Comparison of ENCODE assay signal across 16 cellular contexts in the genomic region with DNA sequence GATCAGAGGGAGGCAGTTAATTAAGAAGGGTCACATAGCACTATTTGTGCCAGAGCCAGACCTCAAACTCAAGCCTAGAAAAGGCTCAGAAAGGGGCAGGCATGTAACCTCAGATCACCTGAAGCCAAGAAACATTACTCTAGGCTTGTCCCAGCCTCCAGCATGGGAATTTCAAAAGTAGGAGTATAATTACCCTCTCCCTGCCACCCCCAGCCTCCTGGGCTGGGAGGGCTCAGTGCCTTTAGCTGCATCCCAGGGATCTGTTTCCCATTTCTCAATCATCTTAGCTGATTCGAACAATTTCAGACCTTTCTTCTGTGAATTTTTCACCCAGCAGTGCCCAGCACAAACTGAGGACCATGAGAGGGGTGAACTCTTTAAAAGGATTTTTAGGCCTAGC. TPM values are rescaled to one million over a fixed set of nuclear protein-coding genes. Genes with fewer than 3 reads are reported as not detected.
A peak's percentile ranks its signal among the peaks of the same experiment; 100 is the strongest.
DNase-seq lines count a peak whose midpoint lies in the region; ATAC-seq and TF ChIP-seq lines count a peak whose summit lies in the region.
"Had no signal": no experiment of that assay in that cellular context is flagged by ENCODE, and none has a peak within 500 bp of the region (broad histone marks: within the 10 kb centered on the region; RNA-seq: fewer than 3 reads in every experiment).

No MANE protein-coding gene starts in this region.

- H3K27ac ChIP-seq in caudate nucleus (ENCODE audit: low read depth, low read length) (peak overlapping the region; percentile 80), dorsolateral prefrontal cortex (peak overlapping the region in 31 of 59 donors; percentile 3 to 85 (median 56)), thyroid gland (no peak overlapping the region)

- no peak overlapping the region for H3K4me3 ChIP-seq in dorsolateral prefrontal cortex
- no peak overlapping the region for H3K4me3 ChIP-seq in thyroid gland (replicated peaks in 1 of 3)
- H3K4me3 ChIP-seq: GM23338 had no signal

- no peaks in the 10 kb centered on the region for H3K9me3 ChIP-seq in thyroid gland
- H3K9me3 ChIP-seq: BE2C had no signal

- no peak for TF ChIP-seq POLR2A in thyroid gland (IDR thresholded peaks at IDR 0.05)

- no peak for TF ChIP-seq CTCF in dorsolateral prefrontal cortex (IDR thresholded peaks at IDR 0.05 in 54 of 56, conservative IDR thresholded peaks at IDR 0.05 in 2 of 56; ENCODE audit: low read depth in 1 of 56, partially characterized antibody in 56 of 56)
- TF ChIP-seq CTCF in thyroid gland (IDR thresholded peaks at IDR 0.05), result no peak

- H3K36me3 ChIP-seq in thyroid gland, result no peaks in the 10 kb centered on the region
- H3K36me3 ChIP-seq: BE2C had no signal

- intact Hi-C loops in dorsolateral prefrontal cortex (cut with DNase I) (loop anchor here (5.0 to 10.0 kb wide), 4 partner anchors 37 to 257 kb away; no protein-coding TSS in a partner anchor), sciatic nerve (cut with DNase I) (loop anchor here (10.0 kb wide), 1 partner anchor 159 kb away; no protein-coding TSS in a partner anchor), thyroid gland (cut with DNase I) (no loop called here)

- WGBS in thyroid gland, 2 donors, result 93 to 100% methylated on average over 1 of the region's 1 CpG

- ATAC-seq in sciatic nerve, result peak; percentile 12
- ATAC-seq: GM23338 had no signal

- peaks cover 0 to 21% of the 10 kb centered on the region in 2 donors for H3K4me1 ChIP-seq in thyroid gland
- H3K4me1 ChIP-seq: BE2C had no signal

- no peaks in the 10 kb centered on the region for H3K27me3 ChIP-seq in dorsolateral prefrontal cortex
- H3K27me3 ChIP-seq in thyroid gland, result no peaks in the 10 kb centered on the region
- H3K27me3 ChIP-seq: BE2C had no signal

- DNase-seq in caudate nucleus (lab: John Stamatoyannopoulos, UW) (peak in 14 of 61 donors; percentile 13 to 61 (median 26)), dorsolateral prefrontal cortex (no peak), sciatic nerve (ENCODE audit: low spot score) (no peak), NCI-H2227 (lab: John Stamatoyannopoulos, UW; ENCODE audit: unreplicated experiment) (no peak), thyroid gland (no peak), activated T-cell treated with anti-CD3 and anti-CD28 coated beads for 4 hours (no peak)
- no peak for DNase-seq in activated CD4-positive, alpha-beta T cell treated with anti-CD3 and anti-CD28 coated beads, Interleukin-2, amount 50 U/mL, for 4 hours
- DNase-seq: ACHN; BE2C; C1 segment of cervical spinal cord; CD4-positive, CD25-positive, alpha-beta regulatory T cell; CD8-positive, alpha-beta memory T cell; COR-L47; DMS 273 treated with DMSO at 0.1 percent for 48 hours; HCEC 1CT had no signal

RNA-seq across cellular contexts. Expression of a gene that starts 33.1 kb away (rescaled TPM):
- total RNA-seq in dorsolateral prefrontal cortex (10 to 100 TPM in 46 of 120 experiments, 1 to 10 TPM in 74; 1.3 to 19.6 (median 9.1) TPM), sciatic nerve (0.98 TPM), thyroid gland (1 to 10 TPM in 1 of 4 donors, under 1 TPM in 3; 0.22 to 3.0 (median 0.66) TPM)
- total RNA-seq: CD4-positive, CD25-positive, alpha-beta regulatory T cell; CD8-positive, alpha-beta memory T cell had no signal

RNA-seq across cellular contexts. Expression of a gene that starts 45.5 kb away (rescaled TPM):
- total RNA-seq in dorsolateral prefrontal cortex (10 to 100 TPM; 23.9 to 53.9 (median 37.5) TPM), sciatic nerve (24.9 TPM), thyroid gland (10 to 100 TPM; 41.0 to 74.3 (median 44.0) TPM)

RNA-seq across cellular contexts. Expression of a gene that starts 45.7 kb away (rescaled TPM):
- total RNA-seq in dorsolateral prefrontal cortex (100 to 1,000 TPM in 29 of 120 experiments, 10 to 100 TPM in 91; 73.7 to 125 (median 93.7) TPM), sciatic nerve (79.2 TPM), thyroid gland (10 to 100 TPM; 58.8 to 95.1 (median 72.8) TPM)

Comparison
In these comparisons a context has a peak if more than half of its experiments do, and no peak if none do; other contexts are left out.
1. H3K27ac ChIP-seq: peak in caudate nucleus (single experiment) and dorsolateral prefrontal cortex (31 of 59); none in thyroid gland (0 of 3).